Comparison of ENCODE assay signal across 30 cellular contexts in genomic region chr20:15512916-15513315, GRCh38.
"Had no signal": no experiment of that assay in that cellular context is flagged by ENCODE, and none has a peak within 500 bp of the region (broad histone marks: within the 10 kb centered on the region; RNA-seq: fewer than 3 reads in every experiment).

No MANE protein-coding gene starts in this region.

- H3K36me3 Mint-ChIP-seq: immature natural killer cell; natural killer cell; stimulated activated naive B cell treated with anti-CD40 and anti-IgM and Interleukin-4, amounts not matched to agents 10 μg/mL and 1 μg/mL and 100 μg/mL, for 72 hours had no signal

- H3K27ac Mint-ChIP-seq: immature natural killer cell; naive B cell; natural killer cell; stimulated activated naive B cell treated with anti-CD40 and anti-IgM and Interleukin-4, amounts not matched to agents 10 μg/mL and 1 μg/mL and 100 μg/mL, for 72 hours had no signal

- H3K4me3 Mint-ChIP-seq: immature natural killer cell; naive B cell; natural killer cell; neural crest cell; stimulated activated naive B cell treated with anti-CD40 and anti-IgM and Interleukin-4, amounts not matched to agents 10 μg/mL and 1 μg/mL and 100 μg/mL, for 72 hours had no signal

- H3K9me3 ChIP-seq: left lung, lower lobe of right lung, pancreas, prostate gland, stomach, testis, thyroid gland, transverse colon, upper lobe of left lung, vagina had no signal

- H3K4me1 Mint-ChIP-seq: immature natural killer cell; naive B cell; natural killer cell; stimulated activated naive B cell treated with anti-CD40 and anti-IgM and Interleukin-4, amounts not matched to agents 10 μg/mL and 1 μg/mL and 100 μg/mL, for 72 hours had no signal

- H3K27me3 ChIP-seq: left lung, pancreas, stomach, testis, thyroid gland, transverse colon, upper lobe of left lung, vagina had no signal

- H3K36me3 ChIP-seq: left lung, lower lobe of right lung, pancreas, prostate gland, stomach, thyroid gland, transverse colon, upper lobe of left lung, vagina had no signal

- H3K9me3 Mint-ChIP-seq: stimulated activated naive B cell treated with anti-CD40 and anti-IgM and Interleukin-4, amounts not matched to agents 10 μg/mL and 1 μg/mL and 100 μg/mL, for 72 hours had no signal

- DNase-seq: hypothalamus; immature natural killer cell; kidney; left colon; left lung; lower lobe of right lung; mammary epithelial cell; mesenchymal stem cell; naive B cell; natural killer cell; nucleus accumbens; pancreas; posterior cingulate gyrus; retina; right cardiac atrium; stimulated activated CD4-positive, alpha-beta T cell treated with anti-CD3 and anti-CD28 coated beads, Interleukin-12 subunit alpha, Interleukin-12 subunit beta, amount 100 ng/mL, for 4 hours; stimulated activated CD4-positive, alpha-beta T cell treated with anti-CD3 and anti-CD28 coated beads, Interleukin-15, amount 100 ng/mL, for 24 hours; stimulated activated CD4-positive, alpha-beta T cell treated with anti-CD3 and anti-CD28 coated beads, Interleukin-2, amount 100 ng/mL, for 24 hours; stimulated activated CD4-positive, alpha-beta T cell treated with anti-CD3 and anti-CD28 coated beads, Interleukin-4, amount 100 ng/mL, for 1 hour; stimulated activated naive B cell treated with anti-CD40 and anti-IgM and Interleukin-4, amounts not matched to agents 10 μg/mL and 1 μg/mL and 100 μg/mL, for 72 hours; stimulated activated naive CD8-positive, alpha-beta T cell treated with anti-CD3 and anti-CD28 coated beads, Interleukin-15, Interleukin-2, amounts not matched to agents 100 U/mL and 50 U/mL, for 24 hours; stomach; testis; thyroid gland; transverse colon; upper lobe of left lung had no signal

- H3K27ac ChIP-seq: left lung, lower lobe of right lung, pancreas, prostate gland, skin epidermis, stomach, testis, thyroid gland, transverse colon, upper lobe of left lung, vagina had no signal

- H3K4me3 ChIP-seq: left lung, lower lobe of right lung, pancreas, prostate gland, skin epidermis, stomach, testis, thyroid gland, transverse colon, upper lobe of left lung, vagina had no signal

- H3K4me1 ChIP-seq: left lung, lower lobe of right lung, pancreas, prostate gland, testis, thyroid gland, transverse colon, upper lobe of left lung, vagina had no signal
